ENCODE assay signal across 8 cellular contexts in the genomic region with DNA sequence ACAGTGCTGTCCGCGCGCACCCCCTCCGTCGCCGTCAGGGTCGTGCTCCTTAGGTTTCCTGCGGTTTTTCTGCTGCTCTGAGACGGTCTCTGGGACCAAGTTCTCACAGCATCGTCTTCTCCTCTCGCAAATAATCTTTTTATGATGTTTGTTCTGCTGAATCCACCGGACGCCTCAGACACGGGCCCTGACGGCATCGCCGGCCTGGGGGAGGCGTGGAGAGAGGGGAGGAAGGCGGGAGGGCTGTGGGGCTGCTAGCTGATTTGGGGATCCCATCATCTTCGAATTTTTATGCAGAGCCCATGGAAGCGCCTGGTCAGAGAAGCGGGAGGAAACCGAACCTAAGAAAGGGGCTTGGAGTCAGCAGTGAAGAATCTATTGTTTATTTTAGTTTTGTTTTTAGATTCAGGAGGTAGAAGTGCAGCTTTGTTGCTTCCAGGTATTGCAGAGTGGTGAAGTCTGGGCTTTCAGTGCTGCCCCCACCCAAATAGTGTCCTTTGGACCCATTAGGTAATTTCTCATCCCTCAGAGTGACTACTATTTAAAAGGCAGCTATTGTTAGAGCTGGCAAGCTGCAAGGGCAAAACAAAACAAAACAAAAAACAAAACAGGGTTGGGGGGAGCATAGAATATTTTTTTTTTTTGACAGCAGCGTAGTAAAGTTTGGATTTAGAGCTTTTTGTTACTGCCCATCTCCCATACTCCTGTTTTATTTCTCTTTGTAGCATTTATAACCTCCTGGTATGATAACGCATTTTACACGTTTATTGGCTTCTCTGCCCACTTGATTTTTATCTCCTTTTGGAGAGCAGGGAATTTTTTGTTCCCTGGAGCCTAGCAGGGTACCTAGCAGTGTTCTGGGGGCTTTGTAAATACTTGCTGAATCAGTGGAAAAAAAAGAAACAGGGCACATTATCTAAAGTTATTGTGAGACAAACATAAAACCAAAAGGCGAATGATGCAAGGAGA.
DNase-seq lines count a peak whose midpoint lies in the region; ATAC-seq and TF ChIP-seq lines count a peak whose summit lies in the region.

No MANE protein-coding gene starts in this region.

- H3K9me3 Mint-ChIP-seq in T-helper 2 cell treated with Interferon-gamma antibody and Interleukin-4, amounts not matched to agents 5 μg/mL and 100 μg/mL, for 36 hours = no peaks in the 10 kb centered on the region
- no peaks in the 10 kb centered on the region for H3K9me3 Mint-ChIP-seq in nephron

- H3K27me3 ChIP-seq in uterus = no peaks in the 10 kb centered on the region

- H3K4me3 ChIP-seq in AG09309 (ENCODE audit: control insufficient read depth, low read depth, low read length) (peak overlapping the region; percentile 71), epithelial cell of proximal tubule (ENCODE audit: low read depth, low read length) (peak overlapping the region; percentile 66), uterus (peak overlapping the region; percentile 67 to 81)

- H3K36me3 Mint-ChIP-seq in T-helper 2 cell treated with Interferon-gamma antibody and Interleukin-4, amounts not matched to agents 5 μg/mL and 100 μg/mL, for 36 hours (ENCODE audit: low read depth) = peaks cover 6% of the 10 kb centered on the region
- H3K36me3 Mint-ChIP-seq in nephron (ENCODE audit: low read depth) = no peaks in the 10 kb centered on the region

- H3K9me3 ChIP-seq in uterus = no peaks in the 10 kb centered on the region

- DNase-seq in AG09309 (ENCODE audit: low read depth) (no peak), epithelial cell of proximal tubule (ENCODE audit: low read depth) (no peak), uterus (peak; percentile 46 to 58), COLO829 (ENCODE audit: low spot score) (no peak)
- no peak for DNase-seq in T-helper 2 cell treated with Interferon-gamma antibody and Interleukin-4, amounts not matched to agents 5 μg/mL and 100 μg/mL, for 36 hours (ENCODE audit: low spot score)

- H3K27me3 Mint-ChIP-seq in T-helper 2 cell treated with Interferon-gamma antibody and Interleukin-4, amounts not matched to agents 5 μg/mL and 100 μg/mL, for 36 hours (ENCODE audit: low read depth) = peaks cover 19% of the 10 kb centered on the region
- peaks cover 5% of the 10 kb centered on the region for H3K27me3 Mint-ChIP-seq in nephron (ENCODE audit: low read depth)

- peak overlapping the region; percentile 97 for H3K27ac Mint-ChIP-seq in T-helper 2 cell treated with Interferon-gamma antibody and Interleukin-4, amounts not matched to agents 5 μg/mL and 100 μg/mL, for 36 hours
- peak overlapping the region; percentile 99 to 100 (median 99) for H3K27ac Mint-ChIP-seq in nephron

- H3K27ac ChIP-seq in uterus = peak overlapping the region; percentile 96 to 98

- peaks cover 36% of the 10 kb centered on the region for H3K4me1 Mint-ChIP-seq in T-helper 2 cell treated with Interferon-gamma antibody and Interleukin-4, amounts not matched to agents 5 μg/mL and 100 μg/mL, for 36 hours (ENCODE audit: low read depth)
- H3K4me1 Mint-ChIP-seq in nephron = peaks cover 50% of the 10 kb centered on the region

- TF ChIP-seq CTCF in AG09309 (IDR thresholded peaks at IDR 0.05; ENCODE audit: control insufficient read depth, insufficient read depth, low read depth, low read length, missing control alignments) = no peak
- no peak for TF ChIP-seq CTCF in epithelial cell of proximal tubule (conservative IDR thresholded peaks at IDR 0.05; ENCODE audit: low read depth, low read length)
- no peak for TF ChIP-seq CTCF in nephron (IDR thresholded peaks at IDR 0.05; ENCODE audit: unreplicated experiment in 3 of 3)
- TF ChIP-seq CTCF in uterus (IDR thresholded peaks at IDR 0.05) = no peak

- intact Hi-C loops in uterus (cut with DNase I; ENCODE audit: low total_unique reads) = loop anchor here (5.0 to 10.0 kb wide), 2 partner anchors 113 to 211 kb away; partner anchors contain the start of gene BMI1

- no peak for TF ChIP-seq POLR2A in uterus (IDR thresholded peaks at IDR 0.05)

- H3K4me3 Mint-ChIP-seq in T-helper 2 cell treated with Interferon-gamma antibody and Interleukin-4, amounts not matched to agents 5 μg/mL and 100 μg/mL, for 36 hours = peak overlapping the region; percentile 92
- peak overlapping the region; percentile 95 to 97 (median 96) for H3K4me3 Mint-ChIP-seq in nephron

- peaks cover 0 to 9% of the 10 kb centered on the region in 2 donors for H3K4me1 ChIP-seq in uterus

- ATAC-seq in GM18867 (IDR thresholded peaks at IDR 0.05; ENCODE audit: unreplicated experiment) = peak; percentile 25
- peak; percentile 18 for ATAC-seq in HG03045 (IDR thresholded peaks at IDR 0.05; ENCODE audit: unreplicated experiment)

- H3K36me3 ChIP-seq in uterus = no peaks in the 10 kb centered on the region

Comparison
In these comparisons a context has a peak if more than half of its experiments do, and no peak if none do; other contexts are left out.
1. DNase-seq: peak in uterus (2 of 2); none in AG09309 (single experiment), T-helper 2 cell treated with Interferon-gamma antibody and Interleukin-4, amounts not matched to agents 5 μg/mL and 100 μg/mL, for 36 hours (single experiment), epithelial cell of proximal tubule (single experiment) and COLO829 (single experiment).
2. Peak in every context shown above with its lines, with median percentiles within 50 percentile points of each other: H3K4me3 ChIP-seq.